In genomic region chr10:122550983-122551382, GRCh38 we compare ENCODE assay signal across 26 cellular contexts. TPM values are rescaled to one million over a fixed set of nuclear protein-coding genes. Genes with fewer than 3 reads are reported as not detected.
DNase-seq lines count a peak whose midpoint lies in the region; ATAC-seq and TF ChIP-seq lines count a peak whose summit lies in the region.
"Had no signal": no experiment of that assay in that cellular context is flagged by ENCODE, and none has a peak within 500 bp of the region (broad histone marks: within the 10 kb centered on the region; RNA-seq: fewer than 3 reads in every experiment).

No MANE protein-coding gene starts in this region.

- DNase-seq in Right ventricle myocardium superior (no peak), left cardiac atrium (no peak), coronary artery (ENCODE audit: low spot score) (peak; percentile 45), NCI-H1436 (lab: John Stamatoyannopoulos, UW) (no peak)
- DNase-seq in stimulated activated effector memory CD8-positive, alpha-beta T cell treated with anti-CD3 and anti-CD28 coated beads, Interleukin-12 subunit alpha, Interleukin-12 subunit beta, amount 100 ng/mL, for 72 hours (ENCODE audit: low spot score in 2 of 2), result no peak
- DNase-seq: activated CD4-positive, alpha-beta T cell treated with anti-CD3 and anti-CD28 coated beads, Interleukin-2, amount 10 ng/mL, durations not matched to agents 24 days and 14 days; adrenal gland; body of pancreas; GF-D8; naive B cell; NCI-H1417 treated with DMSO at 0.1 percent for 48 hours; NCI-H2107; NCI-H345; NCI-H69; PC-9; sigmoid colon; T-helper 9 cell had no signal

- no peak for TF ChIP-seq CTCF in coronary artery (IDR thresholded peaks at IDR 0.05)

- intact Hi-C loops in Right ventricle myocardium superior (cut with DNase I) (no loop called here), left cardiac atrium (cut with DNase I) (no loop called here)

- H3K36me3 ChIP-seq in KOPT-K1 (ENCODE audit: insufficient read depth, low read length), result no peaks in the 10 kb centered on the region
- H3K36me3 ChIP-seq: adrenal gland, HAP-1, prostate gland, sigmoid colon, tibial nerve had no signal

- no peak overlapping the region for H3K4me3 ChIP-seq in coronary artery
- H3K4me3 ChIP-seq: adrenal gland, body of pancreas, HAP-1, PC-9, prostate gland, sigmoid colon, tibial nerve had no signal

- ATAC-seq in Right ventricle myocardium superior (ENCODE audit: poor library complexity), result peak; percentile 78
- no peak for ATAC-seq in left cardiac atrium
- peak; percentile 12 for ATAC-seq in stimulated activated effector memory CD8-positive, alpha-beta T cell treated with anti-CD3 and anti-CD28 coated beads, Interleukin-12 subunit alpha, Interleukin-12 subunit beta, amount 100 ng/mL, for 72 hours
- no peak for ATAC-seq in GM21576 (IDR thresholded peaks at IDR 0.05; ENCODE audit: unreplicated experiment)
- ATAC-seq: body of pancreas had no signal

- H3K4me1 Mint-ChIP-seq in stimulated activated effector memory CD8-positive, alpha-beta T cell treated with anti-CD3 and anti-CD28 coated beads, Interleukin-12 subunit alpha, Interleukin-12 subunit beta, amount 100 ng/mL, for 72 hours, result peaks cover 22% of the 10 kb centered on the region
- H3K4me1 Mint-ChIP-seq: mesothelial cell of epicardium, naive B cell had no signal

- no peak overlapping the region for H3K4me3 Mint-ChIP-seq in stimulated activated effector memory CD8-positive, alpha-beta T cell treated with anti-CD3 and anti-CD28 coated beads, Interleukin-12 subunit alpha, Interleukin-12 subunit beta, amount 100 ng/mL, for 72 hours
- H3K4me3 Mint-ChIP-seq: activated CD4-positive, alpha-beta T cell treated with anti-CD3 and anti-CD28 coated beads, Interleukin-2, amount 10 ng/mL, durations not matched to agents 24 days and 14 days; activated CD8-positive, alpha-beta memory T cell treated with anti-CD3 and anti-CD28 coated beads, Interleukin-2, amount 10 ng/mL, durations not matched to agents 7 days and 5 days; mesothelial cell of epicardium; naive B cell had no signal

- no peak overlapping the region for H3K27ac Mint-ChIP-seq in stimulated activated effector memory CD8-positive, alpha-beta T cell treated with anti-CD3 and anti-CD28 coated beads, Interleukin-12 subunit alpha, Interleukin-12 subunit beta, amount 100 ng/mL, for 72 hours
- H3K27ac Mint-ChIP-seq: activated CD4-positive, alpha-beta T cell treated with anti-CD3 and anti-CD28 coated beads, Interleukin-2, amount 10 ng/mL, durations not matched to agents 24 days and 14 days; activated CD8-positive, alpha-beta memory T cell treated with anti-CD3 and anti-CD28 coated beads, Interleukin-2, amount 10 ng/mL, durations not matched to agents 7 days and 5 days; mesothelial cell of epicardium; naive B cell had no signal

- H3K36me3 Mint-ChIP-seq in stimulated activated effector memory CD8-positive, alpha-beta T cell treated with anti-CD3 and anti-CD28 coated beads, Interleukin-12 subunit alpha, Interleukin-12 subunit beta, amount 100 ng/mL, for 72 hours, result no peaks in the 10 kb centered on the region
- H3K36me3 Mint-ChIP-seq: activated CD8-positive, alpha-beta memory T cell treated with anti-CD3 and anti-CD28 coated beads, Interleukin-2, amount 10 ng/mL, durations not matched to agents 7 days and 5 days; mesothelial cell of epicardium had no signal

- no peaks in the 10 kb centered on the region for H3K9me3 Mint-ChIP-seq in stimulated activated effector memory CD8-positive, alpha-beta T cell treated with anti-CD3 and anti-CD28 coated beads, Interleukin-12 subunit alpha, Interleukin-12 subunit beta, amount 100 ng/mL, for 72 hours
- H3K9me3 Mint-ChIP-seq: activated CD4-positive, alpha-beta T cell treated with anti-CD3 and anti-CD28 coated beads, Interleukin-2, amount 10 ng/mL, durations not matched to agents 24 days and 14 days; mesothelial cell of epicardium had no signal

- H3K9me3 ChIP-seq in KOPT-K1 (ENCODE audit: insufficient read depth, low read length, poor library complexity, severe bottlenecking), result no peaks in the 10 kb centered on the region
- H3K9me3 ChIP-seq: adrenal gland, body of pancreas, HAP-1, prostate gland, sigmoid colon, tibial nerve had no signal

- H3K27ac ChIP-seq in KOPT-K1 (ENCODE audit: low read depth, low read length, poor library complexity, severe bottlenecking), result peak overlapping the region; percentile 36
- no peak overlapping the region for H3K27ac ChIP-seq in coronary artery
- H3K27ac ChIP-seq: adrenal gland, body of pancreas, epithelial cell of prostate, PC-9, prostate gland, sigmoid colon, tibial nerve, VCaP had no signal

RNA-seq across cellular contexts. Expression of gene DMBT1, which starts 9.6 kb away (rescaled TPM):
- not detected for total RNA-seq in Right ventricle myocardium superior
- not detected for total RNA-seq in left cardiac atrium
- total RNA-seq: activated CD4-positive, alpha-beta T cell treated with anti-CD3 and anti-CD28 coated beads, Interleukin-2, amount 10 ng/mL, durations not matched to agents 24 days and 14 days; activated CD8-positive, alpha-beta memory T cell treated with anti-CD3 and anti-CD28 coated beads, Interleukin-2, amount 10 ng/mL, durations not matched to agents 7 days and 5 days; mesothelial cell of epicardium; tibial nerve had no signal

Comparison
In these comparisons a context has a peak if more than half of its experiments do, and no peak if none do; other contexts are left out.
1. ATAC-seq: peak in Right ventricle myocardium superior (single experiment) and stimulated activated effector memory CD8-positive, alpha-beta T cell treated with anti-CD3 and anti-CD28 coated beads, Interleukin-12 subunit alpha, Interleukin-12 subunit beta, amount 100 ng/mL, for 72 hours (single experiment); none in left cardiac atrium (0 of 2) and GM21576 (single experiment).